Comparison of ENCODE assay signal across 8 cellular contexts in genomic region chr19:1275260-1275975, GRCh38. TPM values are rescaled to one million over a fixed set of nuclear protein-coding genes. Genes with fewer than 3 reads are reported as not detected.
DNase-seq lines count a peak whose midpoint lies in the region; ATAC-seq and TF ChIP-seq lines count a peak whose summit lies in the region.

Gene FAM174C (plus strand): TSS chr19:1275530. CDS start chr19:1275550, 20 bp downstream.

- H3K9ac ChIP-seq in liver (ENCODE audit: low read depth in 1 of 2, low read length in 2 of 2) = peak within 1 kb of the TSS; percentile 0 to 90

- TF ChIP-seq RAD21 in liver (IDR thresholded peaks at IDR 0.05) = no peak

- peaks cover 92% of the 10 kb centered on the region for H3K36me3 Mint-ChIP-seq in dendritic cell treated with granulocyte-macrophage colony-stimulating factor and Interleukin-4, amounts not matched to agents 40 ng/mL and 50 ng/mL, for 4 days (ENCODE audit: low read depth)

- H3K4me3 ChIP-seq in liver (ENCODE audit: low read depth in 1 of 3, low read length in 3 of 3) = peak within 1 kb of the TSS; percentile 55 to 66 (median 65)

- peak within 1 kb of the TSS; percentile 79 for H3K4me3 Mint-ChIP-seq in dendritic cell treated with granulocyte-macrophage colony-stimulating factor and Interleukin-4, amounts not matched to agents 40 ng/mL and 50 ng/mL, for 4 days

- H3K4me1 ChIP-seq in liver (ENCODE audit: control insufficient read depth in 4 of 4, insufficient read depth in 4 of 4, low read length in 3 of 4) = peaks cover 22 to 67% (median 57%) of the 10 kb centered on the region in 4 donors

- under 1% methylated on average over 98 of the region's 98 CpGs for WGBS in liver

- H3K27ac ChIP-seq in C4-2B = peak within 1 kb of the TSS; percentile 94
- H3K27ac ChIP-seq in liver (ENCODE audit: low read depth in 1 of 2, low read length in 2 of 2) = peak within 1 kb of the TSS; percentile 89 to 98

- no peaks in the 10 kb centered on the region for H3K27me3 ChIP-seq in liver (ENCODE audit: control insufficient read depth in 4 of 4, insufficient read depth in 4 of 4, low read length in 3 of 4)

- peaks cover 20 to 33% (median 23%) of the 10 kb centered on the region in 4 donors for H3K36me3 ChIP-seq in liver (ENCODE audit: control insufficient read depth in 4 of 4, insufficient read depth in 3 of 4, low read depth in 1 of 4, low read length in 3 of 4)

- DNase-seq in NCI-H774 (lab: John Stamatoyannopoulos, UW) = peak; percentile 94
- DNase-seq in activated CD4-positive, alpha-beta T cell treated with anti-CD3 and anti-CD28 coated beads, Interleukin-2, amount 50 U/mL, for 4 hours = peak; percentile 93 to 95
- peak; percentile 95 for DNase-seq in stimulated activated CD4-positive, alpha-beta T cell treated with anti-CD3 and anti-CD28 coated beads, Interleukin-4, amount 100 ng/mL, for 24 hours

- no peaks in the 10 kb centered on the region for H3K9me3 ChIP-seq in liver (ENCODE audit: control insufficient read depth in 4 of 4, low read length in 3 of 4)

- no peaks in the 10 kb centered on the region for H3K27me3 Mint-ChIP-seq in dendritic cell treated with granulocyte-macrophage colony-stimulating factor and Interleukin-4, amounts not matched to agents 40 ng/mL and 50 ng/mL, for 4 days

- ATAC-seq in GM19397 (IDR thresholded peaks at IDR 0.05; ENCODE audit: unreplicated experiment) (peak; percentile 75), HG03565 (IDR thresholded peaks at IDR 0.05; ENCODE audit: unreplicated experiment) (peak; percentile 67)

- H3K27ac Mint-ChIP-seq in dendritic cell treated with granulocyte-macrophage colony-stimulating factor and Interleukin-4, amounts not matched to agents 40 ng/mL and 50 ng/mL, for 4 days = peak within 1 kb of the TSS; percentile 90

- no peaks in the 10 kb centered on the region for H3K9me3 Mint-ChIP-seq in dendritic cell treated with granulocyte-macrophage colony-stimulating factor and Interleukin-4, amounts not matched to agents 40 ng/mL and 50 ng/mL, for 4 days

- no peak for TF ChIP-seq CTCF in C4-2B (conservative IDR thresholded peaks at IDR 0.05)
- TF ChIP-seq CTCF in liver (IDR thresholded peaks at IDR 0.05; ENCODE audit: low read depth, low read length, missing input control) = no peak

- intact Hi-C loops in dendritic cell treated with granulocyte-macrophage colony-stimulating factor and Interleukin-4, amounts not matched to agents 40 ng/mL and 50 ng/mL, for 4 days (cut with micrococcal nuclease) = no loop called here

- H3K4me1 Mint-ChIP-seq in dendritic cell treated with granulocyte-macrophage colony-stimulating factor and Interleukin-4, amounts not matched to agents 40 ng/mL and 50 ng/mL, for 4 days (ENCODE audit: low read depth) = peaks cover 74% of the 10 kb centered on the region

TF ChIP-seq in liver, 16 proteins besides CTCF, POLR2A, EP300 and RAD21:
- no peak for TF ChIP-seq NR2F2 (IDR thresholded peaks at IDR 0.05)
- peak in 1 of 2 donors; percentile 49 for TF ChIP-seq GABPA (IDR thresholded peaks at IDR 0.05 in 1 of 2, conservative IDR thresholded peaks at IDR 0.05 in 1 of 2)
- no peak for TF ChIP-seq JUND (IDR thresholded peaks at IDR 0.05)
- TF ChIP-seq EGR1 (IDR thresholded peaks at IDR 0.05; ENCODE audit: low read depth in 2 of 2) = peak; percentile 92 to 93
- peak; percentile 66 for TF ChIP-seq SP1 (IDR thresholded peaks at IDR 0.05)
- no peak for TF ChIP-seq REST (IDR thresholded peaks at IDR 0.05)

RNA-seq across cellular contexts. Expression of gene FAM174C, which starts in this region (rescaled TPM):
- 10 to 100 TPM; 14.6 to 15.7 TPM for total RNA-seq in liver
- 10 to 100 TPM; 51.9 to 79.8 TPM for polyA plus RNA-seq in liver

Comparison
In these comparisons a context has a peak if more than half of its experiments do, and no peak if none do; other contexts are left out.
1. Peak in every context shown above with its lines: DNase-seq, ATAC-seq, H3K4me3 ChIP-seq and H3K27ac ChIP-seq.